Comparison of ENCODE assay signal across 12 cellular contexts in the genomic region with DNA sequence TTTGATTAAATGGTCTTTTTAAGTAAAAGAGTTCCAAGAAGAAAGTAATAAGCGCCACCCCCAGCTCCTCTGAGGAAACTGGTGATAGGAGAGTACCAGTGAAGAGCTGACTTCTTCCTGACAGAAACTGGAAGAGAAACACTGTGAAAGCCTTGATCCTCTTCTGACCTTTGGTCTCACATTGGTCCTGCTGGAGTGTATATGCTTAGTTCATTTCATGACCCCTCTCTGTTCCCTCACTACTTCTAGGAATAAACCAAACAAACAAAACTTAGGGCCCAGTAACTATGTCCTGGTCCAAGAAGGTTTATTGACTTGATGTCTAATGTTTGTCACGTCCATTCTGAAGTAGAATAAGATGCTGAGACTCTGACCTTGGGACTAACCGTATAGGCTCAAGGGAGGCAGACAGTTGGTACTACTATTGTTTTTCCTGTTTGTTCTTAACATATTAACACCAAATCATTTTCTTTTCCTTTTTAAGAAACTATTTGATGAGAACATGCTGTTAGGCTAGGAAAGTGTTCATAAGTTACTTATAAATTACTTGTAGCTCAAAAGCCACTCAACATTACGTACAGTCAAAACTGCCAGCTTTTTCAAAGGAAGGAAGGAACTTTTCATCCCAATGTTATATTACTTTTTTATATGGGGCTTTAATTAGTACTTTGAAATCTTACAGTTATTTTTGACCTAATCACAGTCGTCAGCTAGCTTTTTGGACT. TPM values are rescaled to one million over a fixed set of nuclear protein-coding genes. Genes with fewer than 3 reads are reported as not detected.
DNase-seq lines count a peak whose midpoint lies in the region; ATAC-seq and TF ChIP-seq lines count a peak whose summit lies in the region.
"Had no signal": no experiment of that assay in that cellular context is flagged by ENCODE, and none has a peak within 500 bp of the region (broad histone marks: within the 10 kb centered on the region; RNA-seq: fewer than 3 reads in every experiment).

No MANE protein-coding gene starts in this region.

- DNase-seq in lower lobe of right lung: no peak
- DNase-seq in CD1c-positive myeloid dendritic cell (ENCODE audit: extremely low spot score): no peak
- DNase-seq in brain microvascular endothelial cell: no peak
- DNase-seq: amygdala, DMS53, naive B cell, NCI-H1436 treated with DMSO at 0.1 percent for 48 hours, PC-9 had no signal

- peak; percentile 47 for ATAC-seq in GM18861 (IDR thresholded peaks at IDR 0.05; ENCODE audit: unreplicated experiment)
- peak; percentile 55 for ATAC-seq in GM21423 (IDR thresholded peaks at IDR 0.05; ENCODE audit: unreplicated experiment)
- ATAC-seq in HG03342 (IDR thresholded peaks at IDR 0.05; ENCODE audit: unreplicated experiment): peak; percentile 51
- peak; percentile 41 to 76 for ATAC-seq in lower lobe of right lung
- no peak for ATAC-seq in HG02623 (IDR thresholded peaks at IDR 0.05; ENCODE audit: unreplicated experiment)

- H3K36me3 ChIP-seq in lower lobe of right lung: peaks cover 86% of the 10 kb centered on the region
- H3K36me3 ChIP-seq in brain microvascular endothelial cell (replicated peaks): peaks cover 43% of the 10 kb centered on the region

- H3K27ac ChIP-seq in lower lobe of right lung (no peak overlapping the region), brain microvascular endothelial cell (no peak overlapping the region)
- H3K27ac ChIP-seq: PC-9 had no signal

- peaks cover 22% of the 10 kb centered on the region for H3K4me1 ChIP-seq in lower lobe of right lung

- H3K27me3 ChIP-seq in lower lobe of right lung (ENCODE audit: low read depth) (no peaks in the 10 kb centered on the region), brain microvascular endothelial cell (replicated peaks) (no peaks in the 10 kb centered on the region)

- intact Hi-C loops in lower lobe of right lung (cut with DNase I): no loop called here

- TF ChIP-seq CTCF in lower lobe of right lung (IDR thresholded peaks at IDR 0.05) (no peak), brain microvascular endothelial cell (IDR thresholded peaks at IDR 0.05; ENCODE audit: low read depth, low read length, missing control alignments) (no peak)

- in situ Hi-C loops in brain microvascular endothelial cell (cut with HindIII; ENCODE audit: low pct_ligation_motif_present, low sequenced_read_pairs): no loop called here

- H3K9me3 ChIP-seq in lower lobe of right lung: no peaks in the 10 kb centered on the region

- H3K4me3 ChIP-seq in lower lobe of right lung: no peak overlapping the region
- no peak overlapping the region for H3K4me3 ChIP-seq in brain microvascular endothelial cell (ENCODE audit: low read depth, low read length)
- H3K4me3 ChIP-seq: PC-9 had no signal

RNA-seq across cellular contexts. Expression of a gene that starts 57.9 kb away (rescaled TPM):
- 44.0 TPM for total RNA-seq in lower lobe of right lung

RNA-seq across cellular contexts. Expression of a gene that starts 58.1 kb away (rescaled TPM):
- 19.9 TPM for total RNA-seq in lower lobe of right lung
